Comparison of ENCODE assay signal across 11 cellular contexts in genomic region chr18:34738173-34738894, GRCh38. TPM values are rescaled to one million over a fixed set of nuclear protein-coding genes. Genes with fewer than 3 reads are reported as not detected.
DNase-seq lines count a peak whose midpoint lies in the region; ATAC-seq and TF ChIP-seq lines count a peak whose summit lies in the region.
"Had no signal": no experiment of that assay in that cellular context is flagged by ENCODE, and none has a peak within 500 bp of the region (broad histone marks: within the 10 kb centered on the region; RNA-seq: fewer than 3 reads in every experiment).

No MANE protein-coding gene starts in this region.

- no peak for TF ChIP-seq RAD21 in HCT116 (IDR thresholded peaks at IDR 0.05; ENCODE audit: low read depth)

- peak; percentile 50 for ATAC-seq in HCT116
- ATAC-seq in Right ventricle myocardium superior (ENCODE audit: poor library complexity) = peak; percentile 86
- no peak for ATAC-seq in GM21423 (IDR thresholded peaks at IDR 0.05; ENCODE audit: unreplicated experiment)

- H3K9ac ChIP-seq in HCT116 (ENCODE audit: low read length) = no peak overlapping the region

- H4K20me1 ChIP-seq in HCT116 (ENCODE audit: insufficient read depth) = no peaks in the 10 kb centered on the region

- H3K4me1 ChIP-seq in HCT116 (ENCODE audit: control insufficient read depth in 1 of 2, insufficient read depth in 2 of 2, low read length in 2 of 2) (peaks cover 0 to 3% of the 10 kb centered on the region in 2 experiments; a peak in 1 of 4 replicates), ascending aorta (peaks cover 0 to 4% of the 10 kb centered on the region in 2 donors)

- H3K27me3 ChIP-seq in HCT116 (ENCODE audit: insufficient read depth, low read length) = peaks cover 3% of the 10 kb centered on the region; the same call in 1 of the 2 replicates
- no peaks in the 10 kb centered on the region for H3K27me3 ChIP-seq in ascending aorta
- H3K27me3 ChIP-seq: esophagus squamous epithelium had no signal

- H3K4me3 ChIP-seq in HCT116 (replicated peaks in 1 of 2; ENCODE audit: low read depth in 1 of 2, low read length in 2 of 2) = no peak overlapping the region
- H3K4me3 ChIP-seq in retinal pigment epithelial cell (ENCODE audit: low read length) = peak overlapping the region; percentile 6
- no peak overlapping the region for H3K4me3 ChIP-seq in ascending aorta
- H3K4me3 ChIP-seq: esophagus squamous epithelium had no signal

- H2AFZ ChIP-seq in HCT116 (ENCODE audit: low read depth, low read length, poor library complexity, severe bottlenecking) = no peak overlapping the region

- no peak overlapping the region for H3K4me2 ChIP-seq in HCT116 (ENCODE audit: low read length)

- no peak overlapping the region for H3K27ac ChIP-seq in HCT116 (ENCODE audit: low read depth, low read length)
- H3K27ac ChIP-seq in VCaP = peak overlapping the region; percentile 51
- H3K27ac ChIP-seq in ascending aorta = no peak overlapping the region
- H3K27ac ChIP-seq: esophagus squamous epithelium, WERI-Rb-1 had no signal

- BruUV-seq in HCT116 (replicated peaks; lab: Mats Ljungman, UMichigan) = no TSS peak

- CTCF ChIA-PET in HCT116 (lab: Charles Lee) = no interaction called here

- no peaks in the 10 kb centered on the region for H3K9me2 ChIP-seq in HCT116 (ENCODE audit: insufficient read depth)

- DNase-seq in HCT116 (ENCODE audit: low read depth, low spot score) = no peak
- no peak for DNase-seq in Right ventricle myocardium superior
- DNase-seq in retinal pigment epithelial cell (ENCODE audit: low read depth) = peak; percentile 90
- DNase-seq in NCI-H2029 (lab: John Stamatoyannopoulos, UW) = no peak
- no peak for DNase-seq in inferior parietal cortex (ENCODE audit: extremely low spot score)
- DNase-seq in ascending aorta (ENCODE audit: low spot score in 2 of 2) = no peak
- DNase-seq: activated naive CD4-positive, alpha-beta T cell treated with anti-CD3 and anti-CD28 coated beads, Interleukin-2, amount 10 ng/mL, durations not matched to agents 7 days and 5 days; esophagus squamous epithelium; WERI-Rb-1 had no signal

- intact Hi-C loops in HCT116 (cut with micrococcal nuclease) = no loop called here
- intact Hi-C loops in Right ventricle myocardium superior (cut with DNase I) = no loop called here
- intact Hi-C loops in ascending aorta (cut with DNase I) = no loop called here

- POLR2A ChIA-PET in HCT116 (lab: Charles Lee) = no interaction called here

- TF ChIP-seq POLR2A in HCT116 (IDR thresholded peaks at IDR 0.05; ENCODE audit: borderline replicate concordance, extremely low read depth, insufficient read depth, insufficient read length) = no peak

- RAD21 ChIA-PET in HCT116 (lab: Charles Lee; ENCODE audit: low non-redundant PET in 1 of 2, low total read pairs in 2 of 2, uncharacterized antibody in 2 of 2, unreplicated experiment in 2 of 2) = no interaction called here

- H3K79me2 ChIP-seq in HCT116 (ENCODE audit: insufficient read depth, low read length) = no peaks in the 10 kb centered on the region

- no peaks in the 10 kb centered on the region for H3K36me3 ChIP-seq in HCT116 (ENCODE audit: control insufficient read depth in 1 of 2, insufficient read depth in 2 of 2, low read length in 2 of 2)
- no peaks in the 10 kb centered on the region for H3K36me3 ChIP-seq in ascending aorta
- H3K36me3 ChIP-seq: esophagus squamous epithelium, WERI-Rb-1 had no signal

- TF ChIP-seq CTCF in HCT116 (IDR thresholded peaks at IDR 0.05 in 2 of 3, conservative IDR thresholded peaks at IDR 0.05 in 1 of 3; ENCODE audit: borderline replicate concordance in 1 of 3, insufficient read depth in 1 of 3, low read depth in 2 of 3, low read length in 2 of 3) (no peak), VCaP (conservative IDR thresholded peaks at IDR 0.05) (no peak), retinal pigment epithelial cell (conservative IDR thresholded peaks at IDR 0.05; ENCODE audit: low read depth, low read length) (no peak), ascending aorta (IDR thresholded peaks at IDR 0.05) (no peak)

- H3K9me3 ChIP-seq in HCT116 (ENCODE audit: control insufficient read depth in 1 of 2, insufficient read depth in 1 of 2, low read depth in 1 of 2, low read length in 2 of 2) (no peaks in the 10 kb centered on the region), ascending aorta (no peaks in the 10 kb centered on the region)
- H3K9me3 ChIP-seq: esophagus squamous epithelium had no signal

TF ChIP-seq in HCT116, 20 proteins besides CTCF, POLR2A, EP300 and RAD21:
- TF ChIP-seq ZBTB33 (IDR thresholded peaks at IDR 0.05; ENCODE audit: extremely low read depth, insufficient replicate concordance, low read length) (no peak), FOSL1 (IDR thresholded peaks at IDR 0.05; ENCODE audit: low read depth) (no peak), ELF1 (IDR thresholded peaks at IDR 0.05; ENCODE audit: borderline replicate concordance, low read depth) (no peak), SIN3A (IDR thresholded peaks at IDR 0.05; ENCODE audit: low read depth) (no peak), CEBPB (IDR thresholded peaks at IDR 0.05; ENCODE audit: low read depth) (no peak), POLR2AphosphoS5 (IDR thresholded peaks at IDR 0.05; ENCODE audit: low read depth, low read length) (no peak), CBX3 (IDR thresholded peaks at IDR 0.05; ENCODE audit: low read depth) (no peak), SRF (IDR thresholded peaks at IDR 0.05; ENCODE audit: low read depth) (no peak), YY1 (IDR thresholded peaks at IDR 0.05; ENCODE audit: extremely low read depth, insufficient replicate concordance, low read depth, low read length) (no peak), JUND (IDR thresholded peaks at IDR 0.05) (no peak), ZFX (IDR thresholded peaks at IDR 0.05) (no peak), EZH2 (IDR thresholded peaks at IDR 0.05) (no peak), EGR1 (IDR thresholded peaks at IDR 0.05; ENCODE audit: low read depth) (no peak), ZNF274 (IDR thresholded peaks at IDR 0.05; ENCODE audit: low read depth, low read length) (no peak)
- TF ChIP-seq, protein P1, sequence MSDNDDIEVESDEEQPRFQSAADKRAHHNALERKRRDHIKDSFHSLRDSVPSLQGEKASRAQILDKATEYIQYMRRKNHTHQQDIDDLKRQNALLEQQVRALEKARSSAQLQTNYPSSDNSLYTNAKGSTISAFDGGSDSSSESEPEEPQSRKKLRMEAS (IDR thresholded peaks at IDR 0.05) = no peak
- TF ChIP-seq, protein P2, sequence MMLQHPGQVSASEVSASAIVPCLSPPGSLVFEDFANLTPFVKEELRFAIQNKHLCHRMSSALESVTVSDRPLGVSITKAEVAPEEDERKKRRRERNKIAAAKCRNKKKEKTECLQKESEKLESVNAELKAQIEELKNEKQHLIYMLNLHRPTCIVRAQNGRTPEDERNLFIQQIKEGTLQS (IDR thresholded peaks at IDR 0.05) = no peak

RNA-seq across cellular contexts. Expression of gene DTNA, which starts 28.2 kb away (rescaled TPM):
- total RNA-seq in HCT116 (2021; ENCODE audit: unreplicated experiment) = 9.6 TPM
- polyA plus RNA-seq in HCT116 (2012) = 6.9 and 7.0 TPM in 2 replicates
- 153 TPM for total RNA-seq in Right ventricle myocardium superior
- 7.3 TPM for total RNA-seq in ascending aorta

Comparison
In these comparisons a context has a peak if more than half of its experiments do, and no peak if none do; other contexts are left out.
1. RNA of gene DTNA, which starts 28.2 kb away (total RNA-seq): 153 TPM in Right ventricle myocardium superior (single experiment); 9.6 TPM in HCT116 (single experiment) and 7.3 TPM in ascending aorta (single experiment); every median in the first group is over 10 times any median in the second.